In the genomic region with DNA sequence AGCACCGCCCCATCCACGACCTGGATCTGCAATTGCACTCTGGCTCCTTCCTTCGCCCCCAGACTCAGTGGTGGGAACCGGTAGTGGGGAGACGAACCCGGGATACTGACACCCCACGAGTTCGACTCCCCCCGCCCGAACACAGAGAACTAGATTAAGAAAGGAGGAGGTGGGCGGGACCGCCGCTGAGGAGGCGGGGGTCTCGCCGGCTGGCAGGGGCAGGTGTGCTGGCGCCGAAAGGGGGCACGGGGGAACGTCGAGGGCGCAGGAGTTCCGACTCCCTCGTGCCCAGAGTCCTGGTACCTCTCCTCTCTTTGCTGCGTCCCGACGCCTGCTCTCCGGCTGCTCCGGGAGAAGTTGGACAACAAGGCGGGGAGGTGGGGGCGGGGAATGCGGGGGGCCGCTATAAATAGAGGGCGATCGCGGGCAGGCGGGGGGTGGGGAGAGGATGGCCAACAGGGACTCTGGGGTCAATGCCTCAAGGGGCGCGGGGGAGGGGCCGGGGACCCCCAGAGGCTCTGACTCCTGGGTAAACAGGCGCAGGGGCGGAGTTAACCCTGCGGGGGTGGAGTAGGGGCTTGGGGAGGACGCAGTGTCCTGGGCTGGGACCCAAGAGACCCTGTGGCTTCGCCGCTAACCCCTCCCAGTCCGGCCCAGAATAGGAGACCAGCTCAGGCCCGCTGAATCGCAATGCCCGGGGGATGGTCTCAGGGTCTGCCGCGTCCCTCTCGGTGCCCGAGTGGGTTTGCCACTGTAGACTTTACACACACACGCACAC, we compare ENCODE assay signal across 9 cellular contexts. TPM values are rescaled to one million over a fixed set of nuclear protein-coding genes. Genes with fewer than 3 reads are reported as not detected.
DNase-seq lines count a peak whose midpoint lies in the region; ATAC-seq and TF ChIP-seq lines count a peak whose summit lies in the region.
"Had no signal": no experiment of that assay in that cellular context is flagged by ENCODE, and none has a peak within 500 bp of the region (broad histone marks: within the 10 kb centered on the region; RNA-seq: fewer than 3 reads in every experiment).

No MANE protein-coding gene starts in this region.

- ATAC-seq in activated CD8-positive, alpha-beta T cell treated with anti-CD3 and anti-CD28 coated beads for 36 hours = peak; percentile 41
- no peak for ATAC-seq in GM18867 (IDR thresholded peaks at IDR 0.05; ENCODE audit: unreplicated experiment)

- H3K27me3 ChIP-seq in neuronal stem cell (ENCODE audit: control insufficient read depth in 3 of 3, insufficient read depth in 3 of 3, low read depth in 1 of 3, low read length in 3 of 3) = peaks cover 8 to 93% (median 36%) of the 10 kb centered on the region in 3 experiments

- peak overlapping the region; percentile 95 for H3K18ac ChIP-seq in neuronal stem cell (ENCODE audit: low read length)

- no CpG with 5 or more reads among the region's 55 CpGs for WGBS in neuronal stem cell (ENCODE audit: extremely low coverage in 2 of 2, insufficient read length in 2 of 2, insufficient replicate concordance in 1 of 2), 2 donors

- no peaks in the 10 kb centered on the region for H3K36me3 Mint-ChIP-seq in activated CD8-positive, alpha-beta T cell treated with anti-CD3 and anti-CD28 coated beads for 36 hours (ENCODE audit: low read depth)

- no peak overlapping the region for H2BK12ac ChIP-seq in neuronal stem cell (ENCODE audit: low read length)

- no peak overlapping the region for H2BK120ac ChIP-seq in neuronal stem cell (ENCODE audit: low read depth, low read length)

- no peak overlapping the region for H4K8ac ChIP-seq in neuronal stem cell (ENCODE audit: low read depth, low read length)

- no peak overlapping the region for H2BK5ac ChIP-seq in neuronal stem cell (ENCODE audit: low read length)

- H2AK5ac ChIP-seq in neuronal stem cell (ENCODE audit: low read depth, low read length) = peak overlapping the region; percentile 36

- H3K9me3 Mint-ChIP-seq in activated CD8-positive, alpha-beta T cell treated with anti-CD3 and anti-CD28 coated beads for 36 hours = no peaks in the 10 kb centered on the region

- CTCF ChIA-PET in activated CD8-positive, alpha-beta T cell treated with anti-CD3 and anti-CD28 coated beads for 36 hours (lab: Charles Lee) = interaction anchor here (1.0 to 15.2 kb wide), 9 partner anchors 8 to 78 kb away, joined by 3 to 224 read pairs (median 7); a partner anchor contains a TSS

- intact Hi-C loops in activated CD8-positive, alpha-beta T cell treated with anti-CD3 and anti-CD28 coated beads for 36 hours (cut with micrococcal nuclease) = no loop called here
- intact Hi-C loops in head of caudate nucleus (cut with DNase I) = loop anchor here (5.0 kb wide), 1 partner anchor 223 kb away; a partner anchor contains a TSS

- no peaks in the 10 kb centered on the region for H3K79me1 ChIP-seq in neuronal stem cell (ENCODE audit: low read depth, low read length)

- H3K27ac ChIP-seq in neuronal stem cell (replicated peaks; ENCODE audit: low read length) = no peak overlapping the region

- H3K36me3 ChIP-seq in neuronal stem cell (replicated peaks in 1 of 2; ENCODE audit: control insufficient read depth in 2 of 2, insufficient read depth in 2 of 2, low read length in 2 of 2) = no peaks in the 10 kb centered on the region

- POLR2A ChIA-PET in activated CD8-positive, alpha-beta T cell treated with anti-CD3 and anti-CD28 coated beads for 36 hours (lab: Charles Lee) = no interaction called here

- H3K9me3 ChIP-seq in neuronal stem cell (replicated peaks in 1 of 2; ENCODE audit: control insufficient read depth in 2 of 2, insufficient read depth in 1 of 2, low read depth in 1 of 2, low read length in 2 of 2) = peaks cover 0 to 6% of the 10 kb centered on the region in 2 donors

- no peak overlapping the region for H3K4ac ChIP-seq in neuronal stem cell (ENCODE audit: low read length)

- peak overlapping the region; percentile 93 for H2AFZ ChIP-seq in neuronal stem cell (ENCODE audit: low read length)

- H3K14ac ChIP-seq in neuronal stem cell (ENCODE audit: low read length) = peak overlapping the region; percentile 25

- peak overlapping the region; percentile 71 for H2BK15ac ChIP-seq in neuronal stem cell (ENCODE audit: low read length)

- no peak overlapping the region for H4K91ac ChIP-seq in neuronal stem cell (ENCODE audit: low read depth, low read length, poor library complexity)

- no peak for TF ChIP-seq CTCF in activated CD8-positive, alpha-beta T cell treated with anti-CD3 and anti-CD28 coated beads for 36 hours (IDR thresholded peaks at IDR 0.05)

- H3K4me2 ChIP-seq in neuronal stem cell (ENCODE audit: insufficient read depth, low read length, poor library complexity, severe bottlenecking) = peak overlapping the region; percentile 94

- H3K27ac Mint-ChIP-seq in activated CD8-positive, alpha-beta T cell treated with anti-CD3 and anti-CD28 coated beads for 36 hours = no peak overlapping the region

- peak overlapping the region; percentile 78 for H3K9ac ChIP-seq in neuronal stem cell (ENCODE audit: low read depth, low read length, poor library complexity)

- peak overlapping the region; percentile 53 to 72 for H3K4me3 ChIP-seq in neuronal stem cell (ENCODE audit: low read length in 2 of 2)

- peak overlapping the region; percentile 69 for H3K23ac ChIP-seq in neuronal stem cell (ENCODE audit: low read depth, low read length, poor library complexity)

- peaks cover 4 to 13% of the 10 kb centered on the region in 2 donors for H3K4me1 ChIP-seq in neuronal stem cell (ENCODE audit: control insufficient read depth in 2 of 2, insufficient read depth in 1 of 2, low read depth in 1 of 2, low read length in 2 of 2)

- H3K4me3 Mint-ChIP-seq in activated CD8-positive, alpha-beta T cell treated with anti-CD3 and anti-CD28 coated beads for 36 hours = peak overlapping the region; percentile 78

- DNase-seq in Daoy (ENCODE audit: low read depth) = peak; percentile 16
- DNase-seq in activated CD8-positive, alpha-beta T cell treated with anti-CD3 and anti-CD28 coated beads for 36 hours = no peak
- peak; percentile 75 to 96 (median 89) for DNase-seq in head of caudate nucleus
- peak; percentile 31 for DNase-seq in neuronal stem cell (ENCODE audit: low spot score)
- DNase-seq in NCI-H524 treated with DMSO at 0.1 percent for 48 hours (lab: John Stamatoyannopoulos, UW) = no peak
- DNase-seq in NCI-H446 (lab: John Stamatoyannopoulos, UW) = no peak
- DNase-seq in dermis blood vessel endothelial cell = no peak

- peaks cover 2% of the 10 kb centered on the region for H3K27me3 Mint-ChIP-seq in activated CD8-positive, alpha-beta T cell treated with anti-CD3 and anti-CD28 coated beads for 36 hours

- H3K4me1 Mint-ChIP-seq in activated CD8-positive, alpha-beta T cell treated with anti-CD3 and anti-CD28 coated beads for 36 hours (ENCODE audit: low read depth) = peaks cover 12% of the 10 kb centered on the region

RNA-seq across cellular contexts. Expression of a gene that starts 0.7 kb away (rescaled TPM):
- total RNA-seq in Daoy (2014; rRNA removed; shearing (Covaris generic)) = 6.3 and 22.7 TPM in 2 replicates
- total RNA-seq in activated CD8-positive, alpha-beta T cell treated with anti-CD3 and anti-CD28 coated beads for 36 hours = 1 to 10 TPM; 4.3 to 5.3 TPM
- 2.3 TPM for polyA plus RNA-seq in neuronal stem cell (2013, experiment 1 of 2)
- 2.3 TPM for polyA plus RNA-seq in neuronal stem cell (2013, experiment 2 of 2)
- 3.3 and 3.6 TPM in 2 replicates for total RNA-seq in dermis blood vessel endothelial cell

RNA-seq across cellular contexts. Expression of a gene that starts 4.5 kb away (rescaled TPM):
- not detected in 2 replicates for total RNA-seq in Daoy (2014; rRNA removed; shearing (Covaris generic))
- not detected for total RNA-seq in activated CD8-positive, alpha-beta T cell treated with anti-CD3 and anti-CD28 coated beads for 36 hours
- polyA plus RNA-seq in neuronal stem cell (2013, experiment 1 of 2) = not detected
- polyA plus RNA-seq in neuronal stem cell (2013, experiment 2 of 2) = not detected
- total RNA-seq in dermis blood vessel endothelial cell = not detected in 2 replicates
- total RNA-seq: pulmonary artery endothelial cell had no signal

RNA-seq across cellular contexts. Expression of a gene that starts 9.0 kb away (rescaled TPM):
- total RNA-seq in Daoy (2014; rRNA removed; shearing (Covaris generic)) = not detected in 2 replicates
- not detected for total RNA-seq in activated CD8-positive, alpha-beta T cell treated with anti-CD3 and anti-CD28 coated beads for 36 hours
- polyA plus RNA-seq in neuronal stem cell (2013, experiment 1 of 2) = 0.01 TPM
- polyA plus RNA-seq in neuronal stem cell (2013, experiment 2 of 2) = not detected
- not detected in 2 replicates for total RNA-seq in dermis blood vessel endothelial cell
- total RNA-seq: pulmonary artery endothelial cell had no signal

RNA-seq across cellular contexts. Expression of a gene that starts 16.6 kb away (rescaled TPM):
- not detected in 2 replicates for total RNA-seq in Daoy (2014; rRNA removed; shearing (Covaris generic))
- not detected for total RNA-seq in activated CD8-positive, alpha-beta T cell treated with anti-CD3 and anti-CD28 coated beads for 36 hours
- polyA plus RNA-seq in neuronal stem cell (2013, experiment 1 of 2) = not detected
- polyA plus RNA-seq in neuronal stem cell (2013, experiment 2 of 2) = not detected
- total RNA-seq in dermis blood vessel endothelial cell = not detected in 2 replicates
- total RNA-seq: pulmonary artery endothelial cell had no signal

RNA-seq across cellular contexts. Expression of a gene that starts 26.5 kb away (rescaled TPM):
- not detected in 2 replicates for total RNA-seq in Daoy (2014; rRNA removed; shearing (Covaris generic))
- total RNA-seq in activated CD8-positive, alpha-beta T cell treated with anti-CD3 and anti-CD28 coated beads for 36 hours = not detected
- polyA plus RNA-seq in neuronal stem cell (2013, experiment 1 of 2) = 0.14 TPM
- 0.08 TPM for polyA plus RNA-seq in neuronal stem cell (2013, experiment 2 of 2)
- total RNA-seq in dermis blood vessel endothelial cell = not detected in 2 replicates
- total RNA-seq: pulmonary artery endothelial cell had no signal

Comparison
In these comparisons a context has a peak if more than half of its experiments do, and no peak if none do; other contexts are left out.
1. DNase-seq: peak in Daoy (single experiment), head of caudate nucleus (42 of 42) and neuronal stem cell (single experiment); none in activated CD8-positive, alpha-beta T cell treated with anti-CD3 and anti-CD28 coated beads for 36 hours (single experiment), NCI-H524 treated with DMSO at 0.1 percent for 48 hours (single experiment), NCI-H446 (0 of 2) and dermis blood vessel endothelial cell (single experiment).